In the genomic region with DNA sequence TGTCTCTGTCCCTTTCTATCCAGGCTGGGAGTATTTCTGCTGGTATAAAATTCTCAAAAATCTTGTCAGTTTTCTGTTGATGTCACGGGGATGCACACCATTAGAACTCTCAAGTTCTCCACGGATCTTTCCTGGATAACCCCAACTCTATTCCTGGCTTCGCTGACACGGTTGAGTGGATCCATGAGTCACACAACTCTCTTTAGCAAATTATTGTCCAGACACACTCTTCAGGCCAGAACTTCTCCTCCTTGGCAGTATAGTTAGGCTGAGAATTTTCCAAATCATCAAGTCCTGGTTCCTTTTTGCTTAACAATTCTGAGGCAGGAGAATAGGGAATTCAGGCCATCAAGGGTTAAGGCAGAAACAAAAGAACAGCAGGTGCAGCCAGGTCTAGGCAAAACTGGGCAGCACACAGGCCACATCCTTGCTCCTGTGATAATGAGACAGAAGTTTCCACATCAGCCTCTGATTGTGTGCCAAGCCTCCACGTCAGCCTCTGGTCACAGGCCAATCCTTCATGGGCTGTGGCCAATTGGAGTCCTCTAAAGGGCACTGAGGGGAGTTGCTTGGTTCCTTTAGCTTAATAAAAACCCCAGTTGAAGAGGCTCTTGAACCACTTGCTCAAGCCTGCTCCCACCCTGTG, we compare ENCODE assay signal across 8 cellular contexts. TPM values are rescaled to one million over a fixed set of nuclear protein-coding genes. Genes with fewer than 3 reads are reported as not detected.
DNase-seq lines count a peak whose midpoint lies in the region; ATAC-seq and TF ChIP-seq lines count a peak whose summit lies in the region.

No MANE protein-coding gene starts in this region.

- peak overlapping the region in 1 of 2 donors; percentile 16 for H3K9ac ChIP-seq in duodenal mucosa (ENCODE audit: low read depth in 1 of 2, low read length in 2 of 2)

- no peak for TF ChIP-seq CTCF in GM13977 (IDR thresholded peaks at IDR 0.05; ENCODE audit: extremely low read depth, insufficient read depth, missing control alignments)
- no peak for TF ChIP-seq CTCF in spleen (IDR thresholded peaks at IDR 0.05 in 8 of 11, conservative IDR thresholded peaks at IDR 0.05 in 3 of 11)

- WGBS in spleen, 5 donors, result 53 to 75% (median 67%) methylated on average over 5 of the region's 5 CpGs

- no peaks in the 10 kb centered on the region for H3K9me3 ChIP-seq in duodenal mucosa (ENCODE audit: control insufficient read depth in 1 of 2, low read length in 2 of 2)
- no peaks in the 10 kb centered on the region for H3K9me3 ChIP-seq in spleen

- ATAC-seq in GM21528 (IDR thresholded peaks at IDR 0.05; ENCODE audit: low FRiP score, unreplicated experiment) (no peak), HG02870 (IDR thresholded peaks at IDR 0.05; ENCODE audit: unreplicated experiment) (no peak)

- peak; percentile 81 for DNase-seq in GM03348 (ENCODE audit: low spot score)
- peak; percentile 91 for DNase-seq in NCI-H510A (lab: John Stamatoyannopoulos, UW)
- peak; percentile 90 for DNase-seq in medulla oblongata (ENCODE audit: extremely low spot score)
- DNase-seq in GM13977 (ENCODE audit: low spot score), result no peak
- DNase-seq in spleen, result no peak

- H3K4me3 ChIP-seq in duodenal mucosa (ENCODE audit: low read depth in 1 of 2, low read length in 2 of 2), result no peak overlapping the region
- no peak overlapping the region for H3K4me3 ChIP-seq in spleen

- H3K27me3 ChIP-seq in duodenal mucosa (ENCODE audit: control insufficient read depth in 1 of 2, insufficient read depth in 2 of 2, low read length in 2 of 2) (no peaks in the 10 kb centered on the region), spleen (replicated peaks in 1 of 7) (no peaks in the 10 kb centered on the region)

- intact Hi-C loops in spleen (cut with DNase I; ENCODE audit: low total_unique reads), result loop anchor here (10.0 kb wide), 1 partner anchor 539 kb away; no protein-coding TSS in a partner anchor

- in situ Hi-C loops in GM13977 (cut with MboI; ENCODE audit: low pct_unique_long_range_greater_than_20kb, low sequenced_read_pairs, unreplicated experiment), result no loop called here

- H3K4me1 ChIP-seq in duodenal mucosa (ENCODE audit: control insufficient read depth in 1 of 2, insufficient read depth in 2 of 2, low read length in 2 of 2) (peaks cover 9 to 13% of the 10 kb centered on the region in 2 donors), spleen (peaks cover 0 to 11% (median 5%) of the 10 kb centered on the region in 6 donors)

- TF ChIP-seq POLR2A in spleen (IDR thresholded peaks at IDR 0.05), result no peak

- H3K27ac ChIP-seq in duodenal mucosa (ENCODE audit: low read depth, low read length) (peak overlapping the region; percentile 46), spleen (no peak overlapping the region)

- no peaks in the 10 kb centered on the region for H3K36me3 ChIP-seq in duodenal mucosa (ENCODE audit: control insufficient read depth in 1 of 2, insufficient read depth in 2 of 2, low read length in 2 of 2)
- H3K36me3 ChIP-seq in spleen, result peaks cover 0 to 7% (median 0%) of the 10 kb centered on the region in 6 donors

RNA-seq across cellular contexts. Expression of a gene that starts 5.7 kb away (rescaled TPM):
- 100 to 1,000 TPM in 1 of 7 donors, 10 to 100 TPM in 6; 33.8 to 106 (median 61.6) TPM for total RNA-seq in spleen
- 10 to 100 TPM; 38.1 to 56.1 (median 53.8) TPM for polyA plus RNA-seq in spleen

Comparison
In these comparisons a context has a peak if more than half of its experiments do, and no peak if none do; other contexts are left out.
1. DNase-seq: peak in GM03348 (single experiment), NCI-H510A (single experiment) and medulla oblongata (single experiment); none in GM13977 (single experiment) and spleen (single experiment).